ENCODE assay signal across 1 cellular context in the genomic region with DNA sequence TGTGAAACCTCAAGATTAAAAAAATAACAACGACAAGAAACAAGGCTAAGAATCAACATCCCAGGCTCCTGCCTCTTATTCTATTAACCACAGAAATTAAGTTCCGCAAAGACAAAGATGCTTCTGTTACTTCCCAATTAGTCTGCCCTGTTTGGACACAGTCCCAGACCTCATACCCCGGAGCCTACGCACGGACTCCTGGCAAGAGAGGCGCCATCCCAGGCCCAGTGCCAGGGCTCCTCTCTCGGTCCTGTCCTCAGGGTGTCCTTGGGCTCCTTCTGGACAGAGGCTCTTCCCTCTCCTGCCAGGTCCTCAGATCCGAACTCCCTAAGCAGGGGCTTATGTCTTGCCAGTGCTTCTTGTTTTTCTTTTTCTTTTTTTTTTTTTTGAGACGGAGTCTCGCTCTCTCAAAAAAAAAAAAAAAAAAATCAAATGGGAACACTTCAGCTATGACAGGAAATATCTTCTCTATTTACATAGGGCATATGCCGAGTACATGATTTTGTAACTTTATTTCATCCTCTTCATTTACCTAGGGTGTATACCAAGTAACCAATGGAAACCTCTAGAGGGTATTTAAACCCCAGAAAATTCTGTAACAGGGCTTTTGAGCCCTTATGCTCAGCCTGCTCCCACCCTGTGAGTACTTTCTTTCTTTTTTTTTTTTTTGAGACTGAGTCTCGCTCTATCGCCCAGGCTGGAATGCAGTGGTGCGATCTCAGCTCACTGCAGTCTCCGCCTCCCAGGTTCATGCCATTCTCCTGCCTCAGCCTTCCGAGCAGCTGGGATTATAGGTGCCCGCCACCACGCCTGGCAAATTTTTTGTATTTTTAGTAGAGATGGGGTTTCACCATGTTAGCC.
TF ChIP-seq lines count a peak whose summit lies in the region.

No MANE protein-coding gene starts in this region.

TF ChIP-seq in K562, 482 proteins besides CTCF, POLR2A, EP300 and RAD21:
- TF ChIP-seq POLR2AphosphoS5 (IDR thresholded peaks at IDR 0.05; ENCODE audit: control insufficient read depth, insufficient read depth, low read depth, low read length) (no peak), FOXA3 (CRISPR knock-in tag; conservative IDR thresholded peaks at IDR 0.05 in 1 of 2, IDR thresholded peaks at IDR 0.05 in 1 of 2) (no peak), RCOR1 (IDR thresholded peaks at IDR 0.05; ENCODE audit: borderline replicate concordance in 1 of 2, low read depth in 2 of 2, low read length in 2 of 2) (no peak), FOXA1 (IDR thresholded peaks at IDR 0.05; ENCODE audit: borderline replicate concordance) (no peak)
